Comparison of ENCODE assay signal across 11 cellular contexts in genomic region chr10:62058896-62059423, GRCh38.
DNase-seq lines count a peak whose midpoint lies in the region.
"Had no signal": no experiment of that assay in that cellular context is flagged by ENCODE, and none has a peak within 500 bp of the region (broad histone marks: within the 10 kb centered on the region; RNA-seq: fewer than 3 reads in every experiment).

No MANE protein-coding gene starts in this region.

- H3K23ac ChIP-seq in trophoblast cell (ENCODE audit: low read length): no peak overlapping the region

- H3K9ac ChIP-seq in BLaER1 treated with 17β-estradiol and CSF1 and Interleukin-3, amounts not matched to agents 10 nM and 100 nM: peak overlapping the region in 2 of 11 experiments; percentile 19 to 26; a peak in 2 of 22 replicates
- H3K9ac ChIP-seq in duodenal mucosa (ENCODE audit: low read depth in 1 of 2, low read length in 2 of 2) (no peak overlapping the region), rectal smooth muscle tissue (ENCODE audit: low read length) (no peak overlapping the region), trophoblast cell (ENCODE audit: low read length) (no peak overlapping the region)

- H4K8ac ChIP-seq in trophoblast cell (ENCODE audit: low read depth, low read length): no peak overlapping the region

- no peaks in the 10 kb centered on the region for H3K27me3 Mint-ChIP-seq in IgD-negative memory B cell

- H3K4me3 ChIP-seq in BLaER1 treated with 17β-estradiol and CSF1 and Interleukin-3, amounts not matched to agents 10 nM and 100 nM: peak overlapping the region in 1 of 10 experiments; percentile 5; a peak in 1 of 20 replicates
- peak overlapping the region; percentile 7 to 39 for H3K4me3 ChIP-seq in duodenal mucosa (ENCODE audit: low read depth in 1 of 2, low read length in 2 of 2)
- no peak overlapping the region for H3K4me3 ChIP-seq in rectal smooth muscle tissue (ENCODE audit: low read length)
- H3K4me3 ChIP-seq in trophoblast cell (ENCODE audit: low read depth, low read length): no peak overlapping the region

- H3K4ac ChIP-seq in trophoblast cell (ENCODE audit: low read depth, low read length): no peak overlapping the region

- no peak overlapping the region for H3K14ac ChIP-seq in trophoblast cell (ENCODE audit: low read length)

- no peaks in the 10 kb centered on the region for H3K9me3 Mint-ChIP-seq in IgD-negative memory B cell

- H2BK120ac ChIP-seq in trophoblast cell (ENCODE audit: insufficient read depth, low read length, poor library complexity): no peak overlapping the region

- H3K9me3 ChIP-seq in BLaER1 treated with 17β-estradiol and CSF1 and Interleukin-3, amounts not matched to agents 10 nM and 100 nM (replicated peaks in 1 of 11): peaks cover 0 to 9% (median 0%) of the 10 kb centered on the region in 11 experiments; a peak in 4 of 22 replicates
- H3K9me3 ChIP-seq in duodenal mucosa (ENCODE audit: control insufficient read depth in 1 of 2, low read length in 2 of 2) (no peaks in the 10 kb centered on the region), trophoblast cell (ENCODE audit: insufficient read depth, low read depth, low read length) (no peaks in the 10 kb centered on the region)

- no peaks in the 10 kb centered on the region for H3K79me2 ChIP-seq in trophoblast cell (ENCODE audit: control insufficient read depth, insufficient read depth, low read length, poor library complexity)

- H3K18ac ChIP-seq in trophoblast cell (ENCODE audit: low read length): no peak overlapping the region

- H3K4me3 Mint-ChIP-seq in IgD-negative memory B cell: peak overlapping the region in 2 of 4 donors; percentile 42 to 63

- peak overlapping the region; percentile 54 to 76 (median 60) for H3K27ac Mint-ChIP-seq in IgD-negative memory B cell

- no peak overlapping the region for H4K91ac ChIP-seq in trophoblast cell (ENCODE audit: low read depth, low read length)

- peaks cover 95 to 100% (median 97%) of the 10 kb centered on the region in 11 experiments for H3K36me3 ChIP-seq in BLaER1 treated with 17β-estradiol and CSF1 and Interleukin-3, amounts not matched to agents 10 nM and 100 nM
- H3K36me3 ChIP-seq in duodenal mucosa (ENCODE audit: control insufficient read depth in 1 of 2, insufficient read depth in 2 of 2, low read length in 2 of 2) (peaks cover 9 to 15% of the 10 kb centered on the region in 2 donors), rectal smooth muscle tissue (ENCODE audit: control insufficient read depth, insufficient read depth, low read length) (peaks cover 4% of the 10 kb centered on the region), trophoblast cell (ENCODE audit: control insufficient read depth in 1 of 2, insufficient read depth in 2 of 2, low read length in 2 of 2) (peaks cover 2 to 3% of the 10 kb centered on the region in 2 experiments)

- H3K4me1 Mint-ChIP-seq in IgD-negative memory B cell: peaks cover 59 to 82% (median 72%) of the 10 kb centered on the region in 3 donors

- H3K4me2 ChIP-seq in BLaER1 treated with 17β-estradiol and CSF1 and Interleukin-3, amounts not matched to agents 10 nM and 100 nM: peak overlapping the region; percentile 25 to 91 (median 66)
- H3K4me2 ChIP-seq in trophoblast cell (ENCODE audit: low read length): no peak overlapping the region

- peak overlapping the region; percentile 22 to 92 (median 60); a peak in 21 of 22 replicates for H3K27ac ChIP-seq in BLaER1 treated with 17β-estradiol and CSF1 and Interleukin-3, amounts not matched to agents 10 nM and 100 nM
- H3K27ac ChIP-seq in duodenal mucosa (ENCODE audit: low read depth, low read length) (no peak overlapping the region), rectal smooth muscle tissue (ENCODE audit: low read depth, low read length) (peak overlapping the region; percentile 82), trophoblast cell (ENCODE audit: low read depth, low read length) (no peak overlapping the region)

- no peak overlapping the region for H4K12ac ChIP-seq in trophoblast cell (ENCODE audit: low read depth, low read length)

- H2BK5ac ChIP-seq in trophoblast cell (ENCODE audit: low read depth, low read length, poor library complexity): no peak overlapping the region

- no peaks in the 10 kb centered on the region for H3K27me3 ChIP-seq in BLaER1 treated with 17β-estradiol and CSF1 and Interleukin-3, amounts not matched to agents 10 nM and 100 nM
- H3K27me3 ChIP-seq in duodenal mucosa (ENCODE audit: control insufficient read depth in 1 of 2, insufficient read depth in 2 of 2, low read length in 2 of 2) (no peaks in the 10 kb centered on the region), rectal smooth muscle tissue (ENCODE audit: control insufficient read depth, insufficient read depth, low read length) (no peaks in the 10 kb centered on the region), trophoblast cell (ENCODE audit: insufficient read depth, low read length) (no peaks in the 10 kb centered on the region)

- peaks cover 56 to 83% (median 68%) of the 10 kb centered on the region in 10 experiments for H3K4me1 ChIP-seq in BLaER1 treated with 17β-estradiol and CSF1 and Interleukin-3, amounts not matched to agents 10 nM and 100 nM
- H3K4me1 ChIP-seq in duodenal mucosa (ENCODE audit: control insufficient read depth in 1 of 2, insufficient read depth in 2 of 2, low read length in 2 of 2) (peaks cover 34 to 54% of the 10 kb centered on the region in 2 donors), rectal smooth muscle tissue (ENCODE audit: control insufficient read depth, insufficient read depth, low read length) (peaks cover 37% of the 10 kb centered on the region), trophoblast cell (ENCODE audit: control insufficient read depth in 1 of 2, insufficient read depth in 2 of 2, low read length in 2 of 2) (peaks cover 0 to 3% of the 10 kb centered on the region in 2 experiments)

- WGBS in trophoblast cell (ENCODE audit: extremely low coverage, insufficient coverage, insufficient read length): no CpG with 5 or more reads among the region's 1 CpG

- DNase-seq in trophoblast cell (no peak), iPS-NIHi11 (ENCODE audit: low spot score) (no peak), nucleus accumbens (lab: John Stamatoyannopoulos, UW) (no peak), HuH-7.5 (ENCODE audit: low spot score) (no peak)
- DNase-seq: cerebellar nuclear complex; NCI-H2081; stimulated activated CD4-positive, alpha-beta T cell treated with anti-CD3 and anti-CD28 coated beads, Interleukin-2, amount 100 ng/mL, for 24 hours had no signal

- H3K79me1 ChIP-seq in trophoblast cell (ENCODE audit: low read length): no peaks in the 10 kb centered on the region

- H4K20me1 ChIP-seq in BLaER1 treated with 17β-estradiol and CSF1 and Interleukin-3, amounts not matched to agents 10 nM and 100 nM: peaks cover 0 to 98% (median 0%) of the 10 kb centered on the region in 11 experiments; a peak in 3 of 22 replicates

- peaks cover 40% of the 10 kb centered on the region for H3K36me3 Mint-ChIP-seq in IgD-negative memory B cell

- H2AK5ac ChIP-seq in trophoblast cell (ENCODE audit: low read length): no peak overlapping the region

- no peak overlapping the region for H2BK12ac ChIP-seq in trophoblast cell (ENCODE audit: low read length)

- no peak overlapping the region for H2AFZ ChIP-seq in trophoblast cell (ENCODE audit: insufficient read depth, low read length, poor library complexity)

Comparison
In these comparisons a context has a peak if more than half of its experiments do, and no peak if none do; other contexts are left out.
1. H3K27ac ChIP-seq: peak in BLaER1 treated with 17β-estradiol and CSF1 and Interleukin-3, amounts not matched to agents 10 nM and 100 nM (11 of 11) and rectal smooth muscle tissue (single experiment); none in duodenal mucosa (single experiment) and trophoblast cell (single experiment).
2. H3K4me3 ChIP-seq: peak in duodenal mucosa (2 of 2); none in rectal smooth muscle tissue (single experiment) and trophoblast cell (single experiment).